Comparison of ENCODE assay signal across 1 cellular context in the genomic region with DNA sequence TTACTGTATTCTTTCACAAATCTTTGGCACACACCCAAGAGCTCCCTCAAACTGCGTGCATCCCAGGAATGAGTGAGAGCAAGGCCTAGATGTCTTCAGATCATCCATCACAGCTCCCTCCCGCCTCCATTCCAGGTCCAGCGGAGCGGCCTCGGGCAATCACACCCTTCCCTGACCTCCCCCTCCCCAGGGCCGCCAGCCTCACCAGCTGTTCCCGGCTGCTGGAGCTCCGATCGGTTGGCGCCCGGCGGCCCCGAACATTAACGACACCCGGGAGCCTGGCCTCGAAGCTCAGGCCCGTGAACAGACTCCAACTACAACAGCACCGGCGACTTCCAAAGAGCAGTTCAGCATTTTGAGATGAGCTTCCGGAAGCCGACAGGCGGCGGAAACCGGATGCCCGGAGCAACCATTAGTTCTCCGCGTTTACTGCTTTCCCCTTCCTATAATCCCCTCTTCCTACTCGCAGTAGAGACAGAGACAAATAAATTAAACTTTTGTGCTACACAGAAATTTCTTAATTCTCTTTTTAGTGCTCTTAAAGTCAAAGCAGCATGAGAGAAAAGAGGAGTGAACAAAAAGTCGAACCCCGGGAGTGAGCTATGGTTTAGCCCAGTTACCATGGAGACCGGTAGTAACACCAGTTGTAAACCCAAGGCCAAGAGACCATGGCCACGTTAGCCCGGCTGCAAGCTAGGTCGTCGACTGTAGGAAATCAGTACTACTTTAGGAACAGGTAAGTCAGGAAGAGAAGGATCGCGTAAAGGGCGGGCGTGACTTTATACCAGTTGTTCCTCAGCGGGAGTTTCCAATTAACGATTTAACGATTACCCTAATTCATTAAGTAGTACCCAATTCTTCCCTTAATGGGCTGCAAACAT.
TF ChIP-seq lines count a peak whose summit lies in the region.

GPATCH2 (minus strand) TSS at position 380 of the 881 bp plus-strand sequence; CDS start at position 261, 119 bp downstream.
SPATA17 (plus strand) TSS at position 634 of the 881 bp plus-strand sequence; CDS start at position 669, 35 bp downstream.

TF ChIP-seq in HepG2, 621 proteins besides CTCF, POLR2A, EP300 and RAD21 (continued from another document and continues in another):
- TF ChIP-seq, protein P1, sequence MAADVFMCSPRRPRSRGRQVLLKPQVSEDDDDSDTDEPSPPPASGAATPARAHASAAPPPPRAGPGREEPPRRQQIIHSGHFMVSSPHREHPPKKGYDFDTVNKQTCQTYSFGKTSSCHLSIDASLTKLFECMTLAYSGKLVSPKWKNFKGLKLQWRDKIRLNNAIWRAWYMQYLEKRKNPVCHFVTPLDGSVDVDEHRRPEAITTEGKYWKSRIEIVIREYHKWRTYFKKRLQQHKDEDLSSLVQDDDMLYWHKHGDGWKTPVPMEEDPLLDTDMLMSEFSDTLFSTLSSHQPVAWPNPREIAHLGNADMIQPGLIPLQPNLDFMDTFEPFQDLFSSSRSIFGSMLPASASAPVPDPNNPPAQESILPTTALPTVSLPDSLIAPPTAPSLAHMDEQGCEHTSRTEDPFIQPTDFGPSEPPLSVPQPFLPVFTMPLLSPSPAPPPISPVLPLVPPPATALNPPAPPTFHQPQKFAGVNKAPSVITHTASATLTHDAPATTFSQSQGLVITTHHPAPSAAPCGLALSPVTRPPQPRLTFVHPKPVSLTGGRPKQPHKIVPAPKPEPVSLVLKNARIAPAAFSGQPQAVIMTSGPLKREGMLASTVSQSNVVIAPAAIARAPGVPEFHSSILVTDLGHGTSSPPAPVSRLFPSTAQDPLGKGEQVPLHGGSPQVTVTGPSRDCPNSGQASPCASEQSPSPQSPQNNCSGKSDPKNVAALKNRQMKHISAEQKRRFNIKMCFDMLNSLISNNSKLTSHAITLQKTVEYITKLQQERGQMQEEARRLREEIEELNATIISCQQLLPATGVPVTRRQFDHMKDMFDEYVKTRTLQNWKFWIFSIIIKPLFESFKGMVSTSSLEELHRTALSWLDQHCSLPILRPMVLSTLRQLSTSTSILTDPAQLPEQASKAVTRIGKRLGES (CRISPR knock-in tag; IDR thresholded peaks at IDR 0.05; ENCODE audit: borderline replicate concordance), result no peak
- TF ChIP-seq, protein P2, sequence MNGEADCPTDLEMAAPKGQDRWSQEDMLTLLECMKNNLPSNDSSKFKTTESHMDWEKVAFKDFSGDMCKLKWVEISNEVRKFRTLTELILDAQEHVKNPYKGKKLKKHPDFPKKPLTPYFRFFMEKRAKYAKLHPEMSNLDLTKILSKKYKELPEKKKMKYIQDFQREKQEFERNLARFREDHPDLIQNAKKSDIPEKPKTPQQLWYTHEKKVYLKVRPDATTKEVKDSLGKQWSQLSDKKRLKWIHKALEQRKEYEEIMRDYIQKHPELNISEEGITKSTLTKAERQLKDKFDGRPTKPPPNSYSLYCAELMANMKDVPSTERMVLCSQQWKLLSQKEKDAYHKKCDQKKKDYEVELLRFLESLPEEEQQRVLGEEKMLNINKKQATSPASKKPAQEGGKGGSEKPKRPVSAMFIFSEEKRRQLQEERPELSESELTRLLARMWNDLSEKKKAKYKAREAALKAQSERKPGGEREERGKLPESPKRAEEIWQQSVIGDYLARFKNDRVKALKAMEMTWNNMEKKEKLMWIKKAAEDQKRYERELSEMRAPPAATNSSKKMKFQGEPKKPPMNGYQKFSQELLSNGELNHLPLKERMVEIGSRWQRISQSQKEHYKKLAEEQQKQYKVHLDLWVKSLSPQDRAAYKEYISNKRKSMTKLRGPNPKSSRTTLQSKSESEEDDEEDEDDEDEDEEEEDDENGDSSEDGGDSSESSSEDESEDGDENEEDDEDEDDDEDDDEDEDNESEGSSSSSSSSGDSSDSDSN (CRISPR knock-in tag; IDR thresholded peaks at IDR 0.05), result peak; percentile 66; the same call in 1 of the 2 replicates
- peak; percentile 65 for TF ChIP-seq IKZF5 (CRISPR knock-in tag; IDR thresholded peaks at IDR 0.05)
- peak; percentile 46 for TF ChIP-seq IKZF4 (CRISPR knock-in tag; IDR thresholded peaks at IDR 0.05; ENCODE audit: borderline replicate concordance, low read depth, not compliant biosample characterization)
- peak; percentile 36 for TF ChIP-seq RXRB (CRISPR knock-in tag; IDR thresholded peaks at IDR 0.05; ENCODE audit: borderline replicate concordance)
- TF ChIP-seq SALL2 (CRISPR knock-in tag; IDR thresholded peaks at IDR 0.05), result peak; percentile 55; the same call in 1 of the 2 replicates
- TF ChIP-seq SUZ12 (IDR thresholded peaks at IDR 0.05; ENCODE audit: low read depth, low read length), result no peak
- TF ChIP-seq NFE2L2 (IDR thresholded peaks at IDR 0.05; ENCODE audit: low read length), result no peak
- TF ChIP-seq TAF1 (CRISPR knock-in tag; IDR thresholded peaks at IDR 0.05), result peak; percentile 88
- 0 out of 2 replicates have a peak, but pooled peaks have one; percentile 39 for TF ChIP-seq ZNF232 (CRISPR knock-in tag; IDR thresholded peaks at IDR 0.05; ENCODE audit: borderline replicate concordance)
- peak; percentile 68 for TF ChIP-seq ISL2 (CRISPR knock-in tag; IDR thresholded peaks at IDR 0.05)
- TF ChIP-seq ZNF501 (CRISPR knock-in tag; IDR thresholded peaks at IDR 0.05), result peak; percentile 86
- peak; percentile 93 for TF ChIP-seq BHLHE40 (IDR thresholded peaks at IDR 0.05; ENCODE audit: low read length)
- TF ChIP-seq DMAP1 (CRISPR knock-in tag; IDR thresholded peaks at IDR 0.05), result peak; percentile 51; the same call in 1 of the 2 replicates
- TF ChIP-seq ZNF430 (CRISPR knock-in tag; IDR thresholded peaks at IDR 0.05), result 0 out of 2 replicates have a peak, but pooled peaks have one; percentile 53
- TF ChIP-seq CREM (IDR thresholded peaks at IDR 0.05), result peak; percentile 39; the same call in 1 of the 2 replicates
- no peak for TF ChIP-seq CREM (CRISPR knock-in tag; IDR thresholded peaks at IDR 0.05)
- TF ChIP-seq, protein P3, sequence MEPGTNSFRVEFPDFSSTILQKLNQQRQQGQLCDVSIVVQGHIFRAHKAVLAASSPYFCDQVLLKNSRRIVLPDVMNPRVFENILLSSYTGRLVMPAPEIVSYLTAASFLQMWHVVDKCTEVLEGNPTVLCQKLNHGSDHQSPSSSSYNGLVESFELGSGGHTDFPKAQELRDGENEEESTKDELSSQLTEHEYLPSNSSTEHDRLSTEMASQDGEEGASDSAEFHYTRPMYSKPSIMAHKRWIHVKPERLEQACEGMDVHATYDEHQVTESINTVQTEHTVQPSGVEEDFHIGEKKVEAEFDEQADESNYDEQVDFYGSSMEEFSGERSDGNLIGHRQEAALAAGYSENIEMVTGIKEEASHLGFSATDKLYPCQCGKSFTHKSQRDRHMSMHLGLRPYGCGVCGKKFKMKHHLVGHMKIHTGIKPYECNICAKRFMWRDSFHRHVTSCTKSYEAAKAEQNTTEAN (CRISPR knock-in tag; conservative IDR thresholded peaks at IDR 0.05), result 0 out of 2 replicates have a peak, but pooled peaks have one; percentile 16
- TF ChIP-seq ZNF12 (CRISPR knock-in tag; IDR thresholded peaks at IDR 0.05), result peak; percentile 32; the same call in 1 of the 2 replicates
- TF ChIP-seq EHMT2 (IDR thresholded peaks at IDR 0.05; ENCODE audit: borderline replicate concordance, low read depth, low read length), result peak; percentile 83; the same call in 1 of the 2 replicates
- TF ChIP-seq POLR2AphosphoS5 (IDR thresholded peaks at IDR 0.05; ENCODE audit: low read depth, low read length), result peak; percentile 83
- TF ChIP-seq ZBTB42 (CRISPR knock-in tag; IDR thresholded peaks at IDR 0.05), result 0 out of 2 replicates have a peak, but pooled peaks have one; percentile 40
- peak; percentile 54; the same call in 1 of the 2 replicates for TF ChIP-seq ARID2 (CRISPR knock-in tag; IDR thresholded peaks at IDR 0.05; ENCODE audit: borderline replicate concordance)
- TF ChIP-seq, protein P4, sequence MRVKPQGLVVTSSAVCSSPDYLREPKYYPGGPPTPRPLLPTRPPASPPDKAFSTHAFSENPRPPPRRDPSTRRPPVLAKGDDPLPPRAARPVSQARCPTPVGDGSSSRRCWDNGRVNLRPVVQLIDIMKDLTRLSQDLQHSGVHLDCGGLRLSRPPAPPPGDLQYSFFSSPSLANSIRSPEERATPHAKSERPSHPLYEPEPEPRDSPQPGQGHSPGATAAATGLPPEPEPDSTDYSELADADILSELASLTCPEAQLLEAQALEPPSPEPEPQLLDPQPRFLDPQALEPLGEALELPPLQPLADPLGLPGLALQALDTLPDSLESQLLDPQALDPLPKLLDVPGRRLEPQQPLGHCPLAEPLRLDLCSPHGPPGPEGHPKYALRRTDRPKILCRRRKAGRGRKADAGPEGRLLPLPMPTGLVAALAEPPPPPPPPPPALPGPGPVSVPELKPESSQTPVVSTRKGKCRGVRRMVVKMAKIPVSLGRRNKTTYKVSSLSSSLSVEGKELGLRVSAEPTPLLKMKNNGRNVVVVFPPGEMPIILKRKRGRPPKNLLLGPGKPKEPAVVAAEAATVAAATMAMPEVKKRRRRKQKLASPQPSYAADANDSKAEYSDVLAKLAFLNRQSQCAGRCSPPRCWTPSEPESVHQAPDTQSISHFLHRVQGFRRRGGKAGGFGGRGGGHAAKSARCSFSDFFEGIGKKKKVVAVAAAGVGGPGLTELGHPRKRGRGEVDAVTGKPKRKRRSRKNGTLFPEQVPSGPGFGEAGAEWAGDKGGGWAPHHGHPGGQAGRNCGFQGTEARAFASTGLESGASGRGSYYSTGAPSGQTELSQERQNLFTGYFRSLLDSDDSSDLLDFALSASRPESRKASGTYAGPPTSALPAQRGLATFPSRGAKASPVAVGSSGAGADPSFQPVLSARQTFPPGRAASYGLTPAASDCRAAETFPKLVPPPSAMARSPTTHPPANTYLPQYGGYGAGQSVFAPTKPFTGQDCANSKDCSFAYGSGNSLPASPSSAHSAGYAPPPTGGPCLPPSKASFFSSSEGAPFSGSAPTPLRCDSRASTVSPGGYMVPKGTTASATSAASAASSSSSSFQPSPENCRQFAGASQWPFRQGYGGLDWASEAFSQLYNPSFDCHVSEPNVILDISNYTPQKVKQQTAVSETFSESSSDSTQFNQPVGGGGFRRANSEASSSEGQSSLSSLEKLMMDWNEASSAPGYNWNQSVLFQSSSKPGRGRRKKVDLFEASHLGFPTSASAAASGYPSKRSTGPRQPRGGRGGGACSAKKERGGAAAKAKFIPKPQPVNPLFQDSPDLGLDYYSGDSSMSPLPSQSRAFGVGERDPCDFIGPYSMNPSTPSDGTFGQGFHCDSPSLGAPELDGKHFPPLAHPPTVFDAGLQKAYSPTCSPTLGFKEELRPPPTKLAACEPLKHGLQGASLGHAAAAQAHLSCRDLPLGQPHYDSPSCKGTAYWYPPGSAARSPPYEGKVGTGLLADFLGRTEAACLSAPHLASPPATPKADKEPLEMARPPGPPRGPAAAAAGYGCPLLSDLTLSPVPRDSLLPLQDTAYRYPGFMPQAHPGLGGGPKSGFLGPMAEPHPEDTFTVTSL (CRISPR knock-in tag; IDR thresholded peaks at IDR 0.05; ENCODE audit: borderline replicate concordance), result 0 out of 2 replicates have a peak, but pooled peaks have one; percentile 24
- 0 out of 2 replicates have a peak, but pooled peaks have one; percentile 44 for TF ChIP-seq ZNF235 (CRISPR knock-in tag; IDR thresholded peaks at IDR 0.05; ENCODE audit: borderline replicate concordance)
- TF ChIP-seq ATF7-NPFF (CRISPR knock-in tag; IDR thresholded peaks at IDR 0.05; ENCODE audit: low read depth), result no peak
- TF ChIP-seq, protein P5, sequence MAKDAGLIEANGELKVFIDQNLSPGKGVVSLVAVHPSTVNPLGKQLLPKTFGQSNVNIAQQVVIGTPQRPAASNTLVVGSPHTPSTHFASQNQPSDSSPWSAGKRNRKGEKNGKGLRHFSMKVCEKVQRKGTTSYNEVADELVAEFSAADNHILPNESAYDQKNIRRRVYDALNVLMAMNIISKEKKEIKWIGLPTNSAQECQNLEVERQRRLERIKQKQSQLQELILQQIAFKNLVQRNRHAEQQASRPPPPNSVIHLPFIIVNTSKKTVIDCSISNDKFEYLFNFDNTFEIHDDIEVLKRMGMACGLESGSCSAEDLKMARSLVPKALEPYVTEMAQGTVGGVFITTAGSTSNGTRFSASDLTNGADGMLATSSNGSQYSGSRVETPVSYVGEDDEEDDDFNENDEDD (CRISPR knock-in tag; IDR thresholded peaks at IDR 0.05; ENCODE audit: borderline replicate concordance), result peak; percentile 17; the same call in 1 of the 2 replicates
- 0 out of 2 replicates have a peak, but pooled peaks have one; percentile 25 for TF ChIP-seq ARNT2 (CRISPR knock-in tag; IDR thresholded peaks at IDR 0.05; ENCODE audit: low read depth)
- no peak for TF ChIP-seq ZNF724P (CRISPR knock-in tag; IDR thresholded peaks at IDR 0.05; ENCODE audit: borderline replicate concordance)
- no peak for TF ChIP-seq SRSF1 (optimal IDR thresholded peaks at IDR 0.05; ENCODE audit: low read depth, low read length)
- TF ChIP-seq THAP11 (CRISPR knock-in tag; IDR thresholded peaks at IDR 0.05), result peak; percentile 77
- TF ChIP-seq, protein P6, sequence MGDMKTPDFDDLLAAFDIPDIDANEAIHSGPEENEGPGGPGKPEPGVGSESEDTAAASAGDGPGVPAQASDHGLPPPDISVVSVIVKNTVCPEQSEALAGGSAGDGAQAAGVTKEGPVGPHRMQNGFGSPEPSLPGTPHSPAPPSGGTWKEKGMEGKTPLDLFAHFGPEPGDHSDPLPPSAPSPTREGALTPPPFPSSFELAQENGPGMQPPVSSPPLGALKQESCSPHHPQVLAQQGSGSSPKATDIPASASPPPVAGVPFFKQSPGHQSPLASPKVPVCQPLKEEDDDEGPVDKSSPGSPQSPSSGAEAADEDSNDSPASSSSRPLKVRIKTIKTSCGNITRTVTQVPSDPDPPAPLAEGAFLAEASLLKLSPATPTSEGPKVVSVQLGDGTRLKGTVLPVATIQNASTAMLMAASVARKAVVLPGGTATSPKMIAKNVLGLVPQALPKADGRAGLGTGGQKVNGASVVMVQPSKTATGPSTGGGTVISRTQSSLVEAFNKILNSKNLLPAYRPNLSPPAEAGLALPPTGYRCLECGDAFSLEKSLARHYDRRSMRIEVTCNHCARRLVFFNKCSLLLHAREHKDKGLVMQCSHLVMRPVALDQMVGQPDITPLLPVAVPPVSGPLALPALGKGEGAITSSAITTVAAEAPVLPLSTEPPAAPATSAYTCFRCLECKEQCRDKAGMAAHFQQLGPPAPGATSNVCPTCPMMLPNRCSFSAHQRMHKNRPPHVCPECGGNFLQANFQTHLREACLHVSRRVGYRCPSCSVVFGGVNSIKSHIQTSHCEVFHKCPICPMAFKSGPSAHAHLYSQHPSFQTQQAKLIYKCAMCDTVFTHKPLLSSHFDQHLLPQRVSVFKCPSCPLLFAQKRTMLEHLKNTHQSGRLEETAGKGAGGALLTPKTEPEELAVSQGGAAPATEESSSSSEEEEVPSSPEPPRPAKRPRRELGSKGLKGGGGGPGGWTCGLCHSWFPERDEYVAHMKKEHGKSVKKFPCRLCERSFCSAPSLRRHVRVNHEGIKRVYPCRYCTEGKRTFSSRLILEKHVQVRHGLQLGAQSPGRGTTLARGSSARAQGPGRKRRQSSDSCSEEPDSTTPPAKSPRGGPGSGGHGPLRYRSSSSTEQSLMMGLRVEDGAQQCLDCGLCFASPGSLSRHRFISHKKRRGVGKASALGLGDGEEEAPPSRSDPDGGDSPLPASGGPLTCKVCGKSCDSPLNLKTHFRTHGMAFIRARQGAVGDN (CRISPR knock-in tag; IDR thresholded peaks at IDR 0.05), result peak; percentile 87
- peak; percentile 50; the same call in 1 of the 2 replicates for TF ChIP-seq NRL (CRISPR knock-in tag; IDR thresholded peaks at IDR 0.05; ENCODE audit: borderline replicate concordance)
- 0 out of 2 replicates have a peak, but pooled peaks have one; percentile 41 for TF ChIP-seq ZNF782 (CRISPR knock-in tag; IDR thresholded peaks at IDR 0.05; ENCODE audit: borderline replicate concordance)
